1 cellular context compared by ENCODE assay signal in the genomic region with DNA sequence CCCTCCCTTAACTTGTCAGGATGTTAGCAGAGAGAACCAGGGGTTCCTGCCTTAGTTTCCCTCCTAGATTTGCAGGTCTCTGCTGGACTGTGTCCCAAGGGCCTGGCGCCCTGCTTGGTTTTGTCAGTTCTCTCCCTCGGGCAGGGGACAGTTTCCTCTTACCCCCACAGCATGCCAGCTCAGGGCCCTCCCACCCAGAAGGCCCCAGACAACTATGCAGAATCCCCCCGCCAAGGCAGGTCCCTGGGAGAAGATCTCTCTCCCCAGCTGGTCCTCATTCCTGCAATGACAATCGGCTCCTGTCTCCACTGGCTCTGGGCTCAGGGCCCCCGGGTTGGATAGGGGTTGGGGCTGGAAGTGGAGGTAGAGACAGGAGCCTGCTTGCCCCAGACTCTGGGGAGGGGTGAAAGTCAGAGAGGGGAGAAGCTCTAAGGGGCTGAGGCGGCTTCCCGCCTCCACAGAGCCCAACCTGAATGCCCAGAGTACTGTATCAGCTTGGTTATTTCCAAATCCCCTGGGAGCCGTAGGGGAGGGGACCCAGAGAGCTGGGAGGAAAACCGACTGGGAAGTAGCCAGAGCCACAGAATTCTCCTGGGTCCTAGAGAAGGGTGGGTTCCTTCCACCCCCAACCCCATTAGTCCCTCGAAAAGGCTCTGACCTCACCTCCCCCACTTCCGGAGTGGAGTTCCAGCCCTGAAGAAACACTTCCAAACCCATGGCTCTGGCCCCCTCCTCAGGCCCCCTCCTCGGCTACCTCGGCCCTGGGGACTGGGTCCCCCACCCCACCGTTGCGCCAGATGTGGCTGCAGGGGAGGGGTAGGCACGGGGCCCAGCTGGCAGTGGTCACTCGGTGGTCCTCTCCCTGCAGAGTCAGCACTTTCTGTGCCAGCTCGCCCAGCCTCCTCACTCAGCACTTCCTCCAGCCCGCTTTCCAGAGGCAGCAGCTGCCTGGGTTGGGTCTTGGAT.
TF ChIP-seq lines count a peak whose summit lies in the region.

No MANE protein-coding gene starts in this region.

TF ChIP-seq in HEK293, 187 proteins besides CTCF, POLR2A, EP300 and RAD21 (continued from another document and continues in another):
- TF ChIP-seq, protein P1, sequence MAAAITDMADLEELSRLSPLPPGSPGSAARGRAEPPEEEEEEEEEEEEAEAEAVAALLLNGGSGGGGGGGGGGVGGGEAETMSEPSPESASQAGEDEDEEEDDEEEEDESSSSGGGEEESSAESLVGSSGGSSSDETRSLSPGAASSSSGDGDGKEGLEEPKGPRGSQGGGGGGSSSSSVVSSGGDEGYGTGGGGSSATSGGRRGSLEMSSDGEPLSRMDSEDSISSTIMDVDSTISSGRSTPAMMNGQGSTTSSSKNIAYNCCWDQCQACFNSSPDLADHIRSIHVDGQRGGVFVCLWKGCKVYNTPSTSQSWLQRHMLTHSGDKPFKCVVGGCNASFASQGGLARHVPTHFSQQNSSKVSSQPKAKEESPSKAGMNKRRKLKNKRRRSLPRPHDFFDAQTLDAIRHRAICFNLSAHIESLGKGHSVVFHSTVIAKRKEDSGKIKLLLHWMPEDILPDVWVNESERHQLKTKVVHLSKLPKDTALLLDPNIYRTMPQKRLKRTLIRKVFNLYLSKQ (tag by site-specific recombination; IDR thresholded peaks at IDR 0.05; ENCODE audit: borderline replicate concordance), result no peak
- no peak for TF ChIP-seq ZNF155 (tag by site-specific recombination; IDR thresholded peaks at IDR 0.05)
- no peak for TF ChIP-seq KLF10 (tag by site-specific recombination; IDR thresholded peaks at IDR 0.05)
- no peak for TF ChIP-seq ZNF184 (tag by site-specific recombination; IDR thresholded peaks at IDR 0.05)
- no peak for TF ChIP-seq ZNF48 (tag by site-specific recombination; IDR thresholded peaks at IDR 0.05)
- TF ChIP-seq OVOL3 (tag by site-specific recombination; IDR thresholded peaks at IDR 0.05), result no peak
- no peak for TF ChIP-seq ZNF404 (tag by site-specific recombination; IDR thresholded peaks at IDR 0.05)
- TF ChIP-seq, protein P2, sequence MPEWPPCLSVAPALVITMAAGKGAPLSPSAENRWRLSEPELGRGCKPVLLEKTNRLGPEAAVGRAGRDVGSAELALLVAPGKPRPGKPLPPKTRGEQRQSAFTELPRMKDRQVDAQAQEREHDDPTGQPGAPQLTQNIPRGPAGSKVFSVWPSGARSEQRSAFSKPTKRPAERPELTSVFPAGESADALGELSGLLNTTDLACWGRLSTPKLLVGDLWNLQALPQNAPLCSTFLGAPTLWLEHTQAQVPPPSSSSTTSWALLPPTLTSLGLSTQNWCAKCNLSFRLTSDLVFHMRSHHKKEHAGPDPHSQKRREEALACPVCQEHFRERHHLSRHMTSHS (tag by site-specific recombination; IDR thresholded peaks at IDR 0.05), result no peak
- no peak for TF ChIP-seq ZFP37 (tag by site-specific recombination; IDR thresholded peaks at IDR 0.05)
- TF ChIP-seq ZNF211 (tag by site-specific recombination; IDR thresholded peaks at IDR 0.05; ENCODE audit: low read depth), result no peak
- no peak for TF ChIP-seq ZBTB21 (tag by site-specific recombination; IDR thresholded peaks at IDR 0.05)
- TF ChIP-seq ZNF394 (tag by site-specific recombination; IDR thresholded peaks at IDR 0.05; ENCODE audit: borderline replicate concordance), result 0 out of 2 replicates have a peak, but pooled peaks have one; percentile 49
- TF ChIP-seq, protein P3, sequence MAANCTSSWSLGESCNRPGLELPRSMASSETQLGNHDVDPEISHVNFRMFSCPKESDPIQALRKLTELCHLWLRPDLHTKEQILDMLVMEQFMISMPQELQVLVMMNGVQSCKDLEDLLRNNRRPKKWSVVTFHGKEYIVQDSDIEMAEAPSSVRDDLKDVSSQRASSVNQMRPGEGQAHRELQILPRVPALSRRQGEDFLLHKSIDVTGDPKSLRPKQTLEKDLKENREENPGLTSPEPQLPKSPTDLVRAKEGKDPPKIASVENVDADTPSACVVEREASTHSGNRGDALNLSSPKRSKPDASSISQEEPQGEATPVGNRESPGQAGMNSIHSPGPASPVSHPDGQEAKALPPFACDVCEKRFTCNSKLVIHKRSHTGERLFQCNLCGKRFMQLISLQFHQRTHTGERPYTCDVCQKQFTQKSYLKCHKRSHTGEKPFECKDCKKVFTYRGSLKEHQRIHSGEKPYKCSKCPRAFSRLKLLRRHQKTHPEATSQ (tag by site-specific recombination; IDR thresholded peaks at IDR 0.05), result no peak
- no peak for TF ChIP-seq ZNF132 (tag by site-specific recombination; IDR thresholded peaks at IDR 0.05; ENCODE audit: borderline replicate concordance)
- no peak for TF ChIP-seq ZNF621 (tag by site-specific recombination; IDR thresholded peaks at IDR 0.05)
- no peak for TF ChIP-seq MYNN (tag by site-specific recombination; IDR thresholded peaks at IDR 0.05; ENCODE audit: borderline replicate concordance)
- TF ChIP-seq ZNF510 (tag by site-specific recombination; IDR thresholded peaks at IDR 0.05; ENCODE audit: insufficient replicate concordance), result no peak
- TF ChIP-seq SP2 (tag by site-specific recombination; IDR thresholded peaks at IDR 0.05), result peak; percentile 32
- TF ChIP-seq ZNF521 (tag by site-specific recombination; IDR thresholded peaks at IDR 0.05), result no peak
- TF ChIP-seq ZNF169 (tag by site-specific recombination; IDR thresholded peaks at IDR 0.05), result no peak
- TF ChIP-seq, protein P4, sequence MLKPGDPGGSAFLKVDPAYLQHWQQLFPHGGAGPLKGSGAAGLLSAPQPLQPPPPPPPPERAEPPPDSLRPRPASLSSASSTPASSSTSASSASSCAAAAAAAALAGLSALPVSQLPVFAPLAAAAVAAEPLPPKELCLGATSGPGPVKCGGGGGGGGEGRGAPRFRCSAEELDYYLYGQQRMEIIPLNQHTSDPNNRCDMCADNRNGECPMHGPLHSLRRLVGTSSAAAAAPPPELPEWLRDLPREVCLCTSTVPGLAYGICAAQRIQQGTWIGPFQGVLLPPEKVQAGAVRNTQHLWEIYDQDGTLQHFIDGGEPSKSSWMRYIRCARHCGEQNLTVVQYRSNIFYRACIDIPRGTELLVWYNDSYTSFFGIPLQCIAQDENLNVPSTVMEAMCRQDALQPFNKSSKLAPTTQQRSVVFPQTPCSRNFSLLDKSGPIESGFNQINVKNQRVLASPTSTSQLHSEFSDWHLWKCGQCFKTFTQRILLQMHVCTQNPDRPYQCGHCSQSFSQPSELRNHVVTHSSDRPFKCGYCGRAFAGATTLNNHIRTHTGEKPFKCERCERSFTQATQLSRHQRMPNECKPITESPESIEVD (tag by site-specific recombination; IDR thresholded peaks at IDR 0.05), result no peak
- no peak for TF ChIP-seq TCF7L2 (IDR thresholded peaks at IDR 0.05; ENCODE audit: borderline replicate concordance, low read depth, low read length)
- TF ChIP-seq ZNF354C (tag by site-specific recombination; IDR thresholded peaks at IDR 0.05; ENCODE audit: borderline replicate concordance, low read depth), result no peak
- no peak for TF ChIP-seq BCL11B (tag by site-specific recombination; IDR thresholded peaks at IDR 0.05; ENCODE audit: low read depth)
- TF ChIP-seq ZNF623 (tag by site-specific recombination; IDR thresholded peaks at IDR 0.05), result no peak
- TF ChIP-seq ZNF792 (tag by site-specific recombination; IDR thresholded peaks at IDR 0.05), result no peak
- TF ChIP-seq ZNF654 (tag by site-specific recombination; IDR thresholded peaks at IDR 0.05; ENCODE audit: low read depth), result no peak
- peak; percentile 66 for TF ChIP-seq KLF8 (tag by site-specific recombination; IDR thresholded peaks at IDR 0.05)
- TF ChIP-seq, protein P5, sequence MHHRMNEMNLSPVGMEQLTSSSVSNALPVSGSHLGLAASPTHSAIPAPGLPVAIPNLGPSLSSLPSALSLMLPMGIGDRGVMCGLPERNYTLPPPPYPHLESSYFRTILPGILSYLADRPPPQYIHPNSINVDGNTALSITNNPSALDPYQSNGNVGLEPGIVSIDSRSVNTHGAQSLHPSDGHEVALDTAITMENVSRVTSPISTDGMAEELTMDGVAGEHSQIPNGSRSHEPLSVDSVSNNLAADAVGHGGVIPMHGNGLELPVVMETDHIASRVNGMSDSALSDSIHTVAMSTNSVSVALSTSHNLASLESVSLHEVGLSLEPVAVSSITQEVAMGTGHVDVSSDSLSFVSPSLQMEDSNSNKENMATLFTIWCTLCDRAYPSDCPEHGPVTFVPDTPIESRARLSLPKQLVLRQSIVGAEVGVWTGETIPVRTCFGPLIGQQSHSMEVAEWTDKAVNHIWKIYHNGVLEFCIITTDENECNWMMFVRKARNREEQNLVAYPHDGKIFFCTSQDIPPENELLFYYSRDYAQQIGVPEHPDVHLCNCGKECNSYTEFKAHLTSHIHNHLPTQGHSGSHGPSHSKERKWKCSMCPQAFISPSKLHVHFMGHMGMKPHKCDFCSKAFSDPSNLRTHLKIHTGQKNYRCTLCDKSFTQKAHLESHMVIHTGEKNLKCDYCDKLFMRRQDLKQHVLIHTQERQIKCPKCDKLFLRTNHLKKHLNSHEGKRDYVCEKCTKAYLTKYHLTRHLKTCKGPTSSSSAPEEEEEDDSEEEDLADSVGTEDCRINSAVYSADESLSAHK (tag by site-specific recombination; IDR thresholded peaks at IDR 0.05), result no peak
- no peak for TF ChIP-seq ZNF677 (tag by site-specific recombination; IDR thresholded peaks at IDR 0.05)
- no peak for TF ChIP-seq ZNF221 (tag by site-specific recombination; IDR thresholded peaks at IDR 0.05; ENCODE audit: borderline replicate concordance)
- TF ChIP-seq ZNF426 (tag by site-specific recombination; IDR thresholded peaks at IDR 0.05), result no peak
- TF ChIP-seq ZNF223 (tag by site-specific recombination; IDR thresholded peaks at IDR 0.05), result no peak
- no peak for TF ChIP-seq ZNF174 (tag by site-specific recombination; IDR thresholded peaks at IDR 0.05)
- TF ChIP-seq ZNF658 (tag by site-specific recombination; IDR thresholded peaks at IDR 0.05), result no peak
- no peak for TF ChIP-seq ZNF548 (tag by site-specific recombination; IDR thresholded peaks at IDR 0.05)
- no peak for TF ChIP-seq HOXA7 (CRISPR knock-in tag; IDR thresholded peaks at IDR 0.05; ENCODE audit: borderline replicate concordance)
- TF ChIP-seq, protein P6, sequence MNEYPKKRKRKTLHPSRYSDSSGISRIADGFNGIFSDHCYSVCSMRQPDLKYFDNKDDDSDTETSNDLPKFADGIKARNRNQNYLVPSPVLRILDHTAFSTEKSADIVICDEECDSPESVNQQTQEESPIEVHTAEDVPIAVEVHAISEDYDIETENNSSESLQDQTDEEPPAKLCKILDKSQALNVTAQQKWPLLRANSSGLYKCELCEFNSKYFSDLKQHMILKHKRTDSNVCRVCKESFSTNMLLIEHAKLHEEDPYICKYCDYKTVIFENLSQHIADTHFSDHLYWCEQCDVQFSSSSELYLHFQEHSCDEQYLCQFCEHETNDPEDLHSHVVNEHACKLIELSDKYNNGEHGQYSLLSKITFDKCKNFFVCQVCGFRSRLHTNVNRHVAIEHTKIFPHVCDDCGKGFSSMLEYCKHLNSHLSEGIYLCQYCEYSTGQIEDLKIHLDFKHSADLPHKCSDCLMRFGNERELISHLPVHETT (tag by site-specific recombination; IDR thresholded peaks at IDR 0.05), result 0 out of 2 replicates have a peak, but pooled peaks have one; percentile 52
- no peak for TF ChIP-seq ZNF501 (tag by site-specific recombination; IDR thresholded peaks at IDR 0.05)
- no peak for TF ChIP-seq ZNF292 (tag by site-specific recombination; IDR thresholded peaks at IDR 0.05; ENCODE audit: borderline replicate concordance, low read depth)
- TF ChIP-seq WT1 (tag by site-specific recombination; IDR thresholded peaks at IDR 0.05), result peak; percentile 84
- peak; percentile 72 for TF ChIP-seq ZNF76 (tag by site-specific recombination; IDR thresholded peaks at IDR 0.05; ENCODE audit: borderline replicate concordance, low read depth)
- TF ChIP-seq ZNF843 (tag by site-specific recombination; IDR thresholded peaks at IDR 0.05), result no peak
- TF ChIP-seq, protein P7, sequence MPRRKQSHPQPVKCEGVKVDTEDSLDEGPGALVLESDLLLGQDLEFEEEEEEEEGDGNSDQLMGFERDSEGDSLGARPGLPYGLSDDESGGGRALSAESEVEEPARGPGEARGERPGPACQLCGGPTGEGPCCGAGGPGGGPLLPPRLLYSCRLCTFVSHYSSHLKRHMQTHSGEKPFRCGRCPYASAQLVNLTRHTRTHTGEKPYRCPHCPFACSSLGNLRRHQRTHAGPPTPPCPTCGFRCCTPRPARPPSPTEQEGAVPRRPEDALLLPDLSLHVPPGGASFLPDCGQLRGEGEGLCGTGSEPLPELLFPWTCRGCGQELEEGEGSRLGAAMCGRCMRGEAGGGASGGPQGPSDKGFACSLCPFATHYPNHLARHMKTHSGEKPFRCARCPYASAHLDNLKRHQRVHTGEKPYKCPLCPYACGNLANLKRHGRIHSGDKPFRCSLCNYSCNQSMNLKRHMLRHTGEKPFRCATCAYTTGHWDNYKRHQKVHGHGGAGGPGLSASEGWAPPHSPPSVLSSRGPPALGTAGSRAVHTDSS (tag by site-specific recombination; IDR thresholded peaks at IDR 0.05), result no peak
- no peak for TF ChIP-seq SALL2 (tag by site-specific recombination; IDR thresholded peaks at IDR 0.05; ENCODE audit: borderline replicate concordance)
- TF ChIP-seq ZSCAN16 (tag by site-specific recombination; IDR thresholded peaks at IDR 0.05), result no peak
- no peak for TF ChIP-seq ZSCAN30 (tag by site-specific recombination; IDR thresholded peaks at IDR 0.05)
